In genomic region chr5:22473865-22474264, GRCh38 we compare ENCODE assay signal across 21 cellular contexts.
DNase-seq lines count a peak whose midpoint lies in the region; FAIRE-seq and TF ChIP-seq lines count a peak whose summit lies in the region.
"Had no signal": no experiment of that assay in that cellular context is flagged by ENCODE, and none has a peak within 500 bp of the region (broad histone marks: within the 10 kb centered on the region; RNA-seq: fewer than 3 reads in every experiment).

No MANE protein-coding gene starts in this region.

- no peaks in the 10 kb centered on the region for H3K9me2 ChIP-seq in GM23248 (ENCODE audit: insufficient read depth)

- no peak overlapping the region for H3K4me3 ChIP-seq in GM23248
- H3K4me3 ChIP-seq in epithelial cell of esophagus (ENCODE audit: low read length) = no peak overlapping the region

- no peak for TF ChIP-seq CTCF in epithelial cell of esophagus (IDR thresholded peaks at IDR 0.05; ENCODE audit: insufficient read depth, low read depth, low read length, missing control alignments)

- no peaks in the 10 kb centered on the region for H4K20me1 ChIP-seq in GM23248 (ENCODE audit: insufficient read depth)

- no peaks in the 10 kb centered on the region for H3K9me3 ChIP-seq in GM23248 (ENCODE audit: low read depth)
- H3K9me3 ChIP-seq: Caco-2 had no signal

- WGBS in GM23248 (ENCODE audit: low coverage in 1 of 2, low lambda C conversion rate in 2 of 2, missing lambda C conversion rate in 2 of 2), 2 experiments = 18 to 33% methylated on average over 2 of the region's 2 CpGs

- no peak overlapping the region for H3K4me2 ChIP-seq in GM23248 (ENCODE audit: unreplicated experiment)

- no peaks in the 10 kb centered on the region for H3K27me3 ChIP-seq in GM23248 (replicated peaks; ENCODE audit: insufficient read depth)

- no peak for FAIRE-seq in HTR-8/SVneo (lab: Jason Lieb, UNC)
- FAIRE-seq: GM19239 had no signal

- no peak overlapping the region for H2AFZ ChIP-seq in GM23248

- no peak overlapping the region for H3K9ac ChIP-seq in GM23248

- no peaks in the 10 kb centered on the region for H3K36me3 ChIP-seq in GM23248 (ENCODE audit: low read depth)

- H3K79me2 ChIP-seq in GM23248 (ENCODE audit: insufficient read depth) = no peaks in the 10 kb centered on the region

- H3K27ac ChIP-seq in GM23248 = no peak overlapping the region

- DNase-seq in GM23248 (peak; percentile 12), HT1080 (ENCODE audit: low read depth) (peak; percentile 7), RKO (ENCODE audit: low spot score) (peak; percentile 18), epithelial cell of esophagus (ENCODE audit: low read depth) (peak; percentile 68), GF-D8 (lab: John Stamatoyannopoulos, UW) (no peak), HTR-8/SVneo (ENCODE audit: insufficient read length, low spot score) (no peak)
- no peak for DNase-seq in stimulated activated CD4-positive, alpha-beta T cell treated with anti-CD3 and anti-CD28 coated beads, Interleukin-12 subunit alpha, Interleukin-12 subunit beta, amount 100 ng/mL, for 4 hours
- DNase-seq: Caco-2; CD4-positive, CD25-positive, alpha-beta regulatory T cell; EL; H7; KBM-7; NCI-H1105 treated with DMSO at 0.1 percent for 48 hours; NCI-H1694 treated with DMSO at 0.1 percent for 48 hours; NCI-H2107; NCI-H345; NCI-H526; NK-92 treated with Interleukin-12 subunit alpha and Interleukin-12 subunit beta, amount 100 ng/mL, for 24 hours; SHP77; T-helper 17 cell had no signal

- no peaks in the 10 kb centered on the region for H3K4me1 ChIP-seq in GM23248 (ENCODE audit: insufficient read depth)
- H3K4me1 ChIP-seq: Caco-2 had no signal

- H3F3A ChIP-seq in GM23248 (ENCODE audit: insufficient read depth) = no peaks in the 10 kb centered on the region

- in situ Hi-C loops in GM23248 (cut with MboI) = no loop called here

Comparison
In these comparisons a context has a peak if more than half of its experiments do, and no peak if none do; other contexts are left out.
1. DNase-seq: peak in GM23248 (single experiment), HT1080 (single experiment), RKO (single experiment) and epithelial cell of esophagus (single experiment); none in stimulated activated CD4-positive, alpha-beta T cell treated with anti-CD3 and anti-CD28 coated beads, Interleukin-12 subunit alpha, Interleukin-12 subunit beta, amount 100 ng/mL, for 4 hours (single experiment), GF-D8 (single experiment) and HTR-8/SVneo (single experiment).